In the genomic region with DNA sequence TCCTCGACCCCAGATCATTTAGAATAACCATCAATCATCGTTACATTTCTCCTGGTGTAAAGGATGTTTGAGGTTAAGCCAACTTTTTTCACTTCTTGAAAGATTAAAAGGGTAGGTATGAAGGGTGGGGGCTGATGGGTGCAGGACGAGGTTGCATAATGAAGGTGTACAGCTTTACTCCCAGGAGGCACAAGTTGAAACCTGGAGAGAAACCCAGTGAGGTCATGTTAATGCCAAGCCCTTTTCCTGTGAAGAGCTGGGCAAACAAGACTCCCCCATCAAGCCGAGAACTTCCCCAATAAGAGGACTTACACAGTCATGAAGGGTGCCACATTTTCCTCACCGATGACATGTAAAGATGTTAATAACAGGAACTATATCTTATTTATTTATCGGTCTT, we compare ENCODE assay signal across 7 cellular contexts.
"Had no signal": no experiment of that assay in that cellular context is flagged by ENCODE, and none has a peak within 500 bp of the region (broad histone marks: within the 10 kb centered on the region; RNA-seq: fewer than 3 reads in every experiment).

No MANE protein-coding gene starts in this region.

- H3K36me3 ChIP-seq: HAP-1 had no signal

- FAIRE-seq: HepG2 had no signal

- H3K4me3 ChIP-seq: GM23248, HAP-1 had no signal

- DNase-seq: GM23248, GOT3, H7, HFFc6 had no signal

- ATAC-seq: HCT116, HepG2 had no signal
